Comparison of ENCODE assay signal across 26 cellular contexts in genomic region chr3:24002129-24002528, GRCh38.
"Had no signal": no experiment of that assay in that cellular context is flagged by ENCODE, and none has a peak within 500 bp of the region (broad histone marks: within the 10 kb centered on the region; RNA-seq: fewer than 3 reads in every experiment).

No MANE protein-coding gene starts in this region.

- ATAC-seq: HepG2, Panc1, PC-3 had no signal

- H3K9me3 ChIP-seq: MG63, SK-N-SH had no signal

- H3K27ac ChIP-seq: RWPE1 had no signal

- H3K4me2 ChIP-seq: SK-N-SH had no signal

- H3K4me3 ChIP-seq: MG63 had no signal

- H3K27me3 ChIP-seq: MG63 had no signal

- DNase-seq: IMR-90; Karpas-422; KG1; MG63; NCI-H1092; NCI-H1105 treated with DMSO at 0.1 percent for 48 hours; NCI-H1417 treated with DMSO at 0.1 percent for 48 hours; NCI-H146; NCI-H1694 treated with DMSO at 0.1 percent for 48 hours; NCI-H1930; NCI-H2081; NCI-H2107; NCI-H2171; NCI-H226; NCI-H446; NCI-H510A; NCI-H524 treated with DMSO at 0.1 percent for 48 hours; NCI-H69; NCI-H774; NK-92 treated with Interleukin-12 subunit alpha and Interleukin-12 subunit beta, amount 100 ng/mL, for 24 hours; PC-3; SHP77; SK-N-SH had no signal

- H3K9ac ChIP-seq: SK-N-SH had no signal

- H3K36me3 ChIP-seq: MG63 had no signal
